ENCODE assay signal across 7 cellular contexts in the genomic region with DNA sequence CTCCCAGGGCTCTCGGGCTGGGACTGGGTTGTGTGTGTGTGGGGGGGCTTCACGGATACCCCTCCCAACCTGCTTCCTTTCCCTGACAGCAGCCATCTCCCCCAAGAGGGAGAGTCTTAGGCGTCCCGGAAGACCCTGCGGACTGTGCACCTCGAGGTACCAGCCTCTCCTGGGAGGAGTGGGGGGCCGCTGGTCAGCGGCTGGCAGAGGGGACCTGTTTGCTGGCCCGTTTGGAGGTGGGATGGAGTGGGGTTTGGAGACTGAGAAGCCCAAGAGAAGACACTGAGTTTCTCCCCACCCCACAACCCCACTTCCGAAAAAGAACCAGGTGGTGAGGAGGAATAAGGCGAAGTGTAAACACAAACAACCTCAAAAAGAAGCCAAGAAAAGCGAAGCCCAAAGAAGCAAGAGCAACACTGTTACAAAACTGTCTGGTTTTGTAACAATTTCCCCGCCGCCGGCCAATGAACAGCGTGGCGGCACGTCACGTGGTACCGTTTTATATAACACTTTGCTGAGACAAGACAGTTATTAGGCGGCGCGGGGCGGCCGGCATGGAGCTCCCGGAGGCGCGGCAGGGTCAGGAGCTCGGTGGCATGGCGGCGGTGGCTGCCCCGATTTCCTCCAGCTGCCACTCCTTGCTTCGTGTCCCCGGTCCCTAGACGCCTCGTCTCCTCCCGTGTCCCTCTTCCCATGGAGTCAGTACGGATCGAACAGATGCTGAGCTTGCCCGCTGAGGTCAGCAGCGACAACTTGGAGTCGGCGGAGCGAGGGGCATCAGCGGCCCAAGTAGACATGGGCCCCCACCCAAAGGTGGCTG. TPM values are rescaled to one million over a fixed set of nuclear protein-coding genes. Genes with fewer than 3 reads are reported as not detected.
DNase-seq lines count a peak whose midpoint lies in the region; ATAC-seq and TF ChIP-seq lines count a peak whose summit lies in the region.

Gene LONRF3 (plus strand): TSS at position 531 of the 820 bp plus-strand sequence. CDS start 163 bp downstream, at position 694.

- no peaks in the 10 kb centered on the region for H3K9me3 ChIP-seq in OCI-LY3 (ENCODE audit: insufficient read depth, low read length)

- H3K4me3 Mint-ChIP-seq in nephron: peak within 1 kb of the TSS; percentile 79 to 87 (median 87)
- peak within 1 kb of the TSS; percentile 87 to 88 for H3K4me3 Mint-ChIP-seq in stimulated activated naive CD8-positive, alpha-beta T cell treated with anti-CD3 and anti-CD28 coated beads, Interleukin-15, amount 100 ng/mL, for 72 hours

- TF ChIP-seq CTCF in OCI-LY3 (IDR thresholded peaks at IDR 0.05; ENCODE audit: low read depth, low read length) (no peak), fibroblast of pulmonary artery (IDR thresholded peaks at IDR 0.05; ENCODE audit: low read length, missing control alignments) (no peak), nephron (IDR thresholded peaks at IDR 0.05; ENCODE audit: unreplicated experiment in 3 of 3) (no peak)

- no peak within 1 kb of the TSS for H2AFZ ChIP-seq in OCI-LY3 (ENCODE audit: low read depth, low read length)

- no peaks in the 10 kb centered on the region for H4K20me1 ChIP-seq in OCI-LY3 (ENCODE audit: insufficient read depth, low read length)

- 0 out of 2 replicates have a peak, but pooled peaks cover 4% of the 10 kb centered on the region for H3K4me1 ChIP-seq in OCI-LY3 (ENCODE audit: low read length)

- H3K27me3 ChIP-seq in H7 (ENCODE audit: control insufficient read depth, insufficient read depth, low read length): peaks cover 86% of the 10 kb centered on the region
- H3K27me3 ChIP-seq in OCI-LY3 (ENCODE audit: low read depth, low read length): peaks cover 18% of the 10 kb centered on the region; the same call in 1 of the 2 replicates

- no peaks in the 10 kb centered on the region for H3K79me2 ChIP-seq in OCI-LY3 (ENCODE audit: low read length)

- peak; percentile 67 for ATAC-seq in stimulated activated naive CD8-positive, alpha-beta T cell treated with anti-CD3 and anti-CD28 coated beads, Interleukin-15, amount 100 ng/mL, for 72 hours
- ATAC-seq in HG03521 (IDR thresholded peaks at IDR 0.05; ENCODE audit: unreplicated experiment): no peak

- DNase-seq in H7: peak; percentile 51
- peak; percentile 52 for DNase-seq in activated T-helper 9 cell treated with anti-CD3 and anti-CD28 coated beads, Interleukin-2, amount 50 U/mL, for 16 hours (ENCODE audit: low read depth)
- peak; percentile 53 for DNase-seq in fibroblast of pulmonary artery (ENCODE audit: low read depth)
- DNase-seq in stimulated activated naive CD8-positive, alpha-beta T cell treated with anti-CD3 and anti-CD28 coated beads, Interleukin-15, amount 100 ng/mL, for 72 hours: peak; percentile 48 to 66

- peak within 1 kb of the TSS; percentile 80 for H3K4me2 ChIP-seq in OCI-LY3 (ENCODE audit: low read length)

- H3K4me1 Mint-ChIP-seq in nephron: peaks cover 13% of the 10 kb centered on the region
- peaks cover 18% of the 10 kb centered on the region for H3K4me1 Mint-ChIP-seq in stimulated activated naive CD8-positive, alpha-beta T cell treated with anti-CD3 and anti-CD28 coated beads, Interleukin-15, amount 100 ng/mL, for 72 hours

- no peak within 1 kb of the TSS for H3K9ac ChIP-seq in OCI-LY3 (ENCODE audit: low read length)

- H3K27me3 Mint-ChIP-seq in nephron (ENCODE audit: low read depth): peaks cover 76% of the 10 kb centered on the region
- H3K27me3 Mint-ChIP-seq in stimulated activated naive CD8-positive, alpha-beta T cell treated with anti-CD3 and anti-CD28 coated beads, Interleukin-15, amount 100 ng/mL, for 72 hours: peaks cover 19% of the 10 kb centered on the region

- H3K36me3 Mint-ChIP-seq in nephron (ENCODE audit: low read depth): no peaks in the 10 kb centered on the region

- peak within 1 kb of the TSS; percentile 10; the same call in 1 of the 2 replicates for H3K4me3 ChIP-seq in H7 (ENCODE audit: insufficient read depth, low read depth, low read length)
- peak within 1 kb of the TSS; percentile 85 for H3K4me3 ChIP-seq in OCI-LY3 (ENCODE audit: low read length)
- H3K4me3 ChIP-seq in fibroblast of pulmonary artery (replicated peaks; ENCODE audit: low read depth, low read length): peak within 1 kb of the TSS; percentile 40

- no peak within 1 kb of the TSS for H3K27ac ChIP-seq in OCI-LY3 (ENCODE audit: low read length)

- H3K36me3 ChIP-seq in H7 (replicated peaks; ENCODE audit: control insufficient read depth, insufficient read depth, low read length): no peaks in the 10 kb centered on the region
- H3K36me3 ChIP-seq in OCI-LY3 (replicated peaks; ENCODE audit: low read depth, low read length): no peaks in the 10 kb centered on the region

- H3K27ac Mint-ChIP-seq in nephron: peak within 1 kb of the TSS in 1 of 3 experiments; percentile 59
- H3K27ac Mint-ChIP-seq in stimulated activated naive CD8-positive, alpha-beta T cell treated with anti-CD3 and anti-CD28 coated beads, Interleukin-15, amount 100 ng/mL, for 72 hours: peak within 1 kb of the TSS; percentile 90 to 97

- peaks cover 18% of the 10 kb centered on the region for H3K9me3 Mint-ChIP-seq in nephron
- no peaks in the 10 kb centered on the region for H3K9me3 Mint-ChIP-seq in stimulated activated naive CD8-positive, alpha-beta T cell treated with anti-CD3 and anti-CD28 coated beads, Interleukin-15, amount 100 ng/mL, for 72 hours

RNA-seq across cellular contexts. Expression of gene LONRF3, which starts in this region (rescaled TPM):
- total RNA-seq in H7 (2014; rRNA removed; shearing (Covaris generic)): 0.10 TPM in 1 of 2 replicates, not detected in the other

Comparison
In these comparisons a context has a peak if more than half of its experiments do, and no peak if none do; other contexts are left out.
1. Peak in DNase-seq and H3K4me3 ChIP-seq in H7; RNA of the gene not detected or under 1 TPM.
2. H3K4me3 ChIP-seq: peak in every context shown above with its lines; median percentile 85 in OCI-LY3; 40 in fibroblast of pulmonary artery; 10 in H7.